In genomic region chrX:80266287-80266686, GRCh38 we compare ENCODE assay signal across 33 cellular contexts.
"Had no signal": no experiment of that assay in that cellular context is flagged by ENCODE, and none has a peak within 500 bp of the region (broad histone marks: within the 10 kb centered on the region; RNA-seq: fewer than 3 reads in every experiment).

No MANE protein-coding gene starts in this region.

- H3K36me3 ChIP-seq: adrenal gland, ascending aorta, brain microvascular endothelial cell, breast epithelium, cardiac muscle cell had no signal

- ATAC-seq: activated naive CD4-positive, alpha-beta T cell treated with anti-CD3 and anti-CD28 coated beads, Interleukin-2, amount 50 U/mL, for 72 hours; activated naive CD8-positive, alpha-beta T cell treated with anti-CD3 and anti-CD28 coated beads, Interleukin-2, amount 50 U/mL, for 24 hours; activated T-cell treated with anti-CD3 and anti-CD28 coated beads, Interleukin-2, amount 50 U/mL, for 4 hours; activated T-cell treated with anti-CD3 and anti-CD28 coated beads, Interleukin-2, amount 50 U/mL, for 72 hours; activated T-helper 17 cell treated with anti-CD3 and anti-CD28 coated beads, Interleukin-2, amount 50 U/mL, for 72 hours had no signal

- H3K4me1 ChIP-seq: adrenal gland, ascending aorta, body of pancreas, breast epithelium had no signal

- H3K27ac ChIP-seq: adrenal gland, ascending aorta, brain microvascular endothelial cell, breast epithelium, cardiac muscle cell had no signal

- DNase-seq: activated effector memory CD4-positive, alpha-beta T cell treated with anti-CD3 and anti-CD28 coated beads, Interleukin-2, amount 50 U/mL, for 16 hours; activated effector memory CD4-positive, alpha-beta T cell treated with Interleukin-2 at 50 U/mL for 16 hours; activated gamma-delta T cell; activated gamma-delta T cell treated with Interleukin-2 at 50 U/mL for 16 hours; activated naive CD4-positive, alpha-beta T cell; activated naive CD4-positive, alpha-beta T cell treated with anti-CD3 and anti-CD28 coated beads for 36 hours; activated naive CD4-positive, alpha-beta T cell treated with anti-CD3 and anti-CD28 coated beads, Interleukin-2, amount 10 ng/mL, durations not matched to agents 7 days and 5 days; activated naive CD4-positive, alpha-beta T cell treated with anti-CD3 and anti-CD28 coated beads, Interleukin-2, amount 50 U/mL, for 16 hours; activated naive CD4-positive, alpha-beta T cell treated with Interleukin-2 at 50 U/mL for 16 hours; activated naive CD8-positive, alpha-beta T cell treated with anti-CD3 and anti-CD28 coated beads for 36 hours; activated naive CD8-positive, alpha-beta T cell treated with anti-CD3 and anti-CD28 coated beads, Interleukin-2, amount 10 ng/mL, durations not matched to agents 7 days and 5 days; activated naive CD8-positive, alpha-beta T cell treated with anti-CD3 and anti-CD28 coated beads, Interleukin-2, amount 50 U/mL, for 24 hours; activated T-cell treated with anti-CD3 and anti-CD28 coated beads, Interleukin-2, amount 50 U/mL, for 1 hour; activated T-cell treated with anti-CD3 and anti-CD28 coated beads, Interleukin-2, amount 50 U/mL, for 24 hours; activated T-cell treated with anti-CD3 and anti-CD28 coated beads, Interleukin-2, amount 50 U/mL, for 4 hours; activated T-cell treated with anti-CD3 and anti-CD28 coated beads, Interleukin-2, amount 50 U/mL, for 48 hours; activated T-cell treated with anti-CD3 and anti-CD28 coated beads, Interleukin-2, amount 50 U/mL, for 72 hours; amniotic stem cell; amygdala; anterior cingulate cortex; aorta; brain microvascular endothelial cell; caudate nucleus; central memory CD4-positive, alpha-beta T cell; cerebellar nuclear complex had no signal

- H3K4me3 ChIP-seq: adrenal gland, ascending aorta, body of pancreas, breast epithelium, cardiac muscle cell had no signal

- FAIRE-seq: bronchial epithelial cell had no signal

- H3K27me3 ChIP-seq: adrenal gland, ascending aorta, body of pancreas, brain microvascular endothelial cell, cardiac muscle cell had no signal

- H3K9me3 ChIP-seq: adrenal gland, ascending aorta, body of pancreas, breast epithelium had no signal
